ENCODE assay signal across 15 cellular contexts in genomic region chr16:49651226-49651625, GRCh38.
DNase-seq lines count a peak whose midpoint lies in the region; ATAC-seq and TF ChIP-seq lines count a peak whose summit lies in the region.
"Had no signal": no experiment of that assay in that cellular context is flagged by ENCODE, and none has a peak within 500 bp of the region (broad histone marks: within the 10 kb centered on the region; RNA-seq: fewer than 3 reads in every experiment).

No MANE protein-coding gene starts in this region.

- H3K27ac Mint-ChIP-seq in chondrocyte (ENCODE audit: unreplicated experiment) (no peak overlapping the region), mesothelial cell of epicardium (no peak overlapping the region)

- no peak for ATAC-seq in lower lobe of right lung

- TF ChIP-seq CTCF in chondrocyte (IDR thresholded peaks at IDR 0.05) (no peak), lower lobe of right lung (IDR thresholded peaks at IDR 0.05) (no peak), spleen (IDR thresholded peaks at IDR 0.05 in 8 of 11, conservative IDR thresholded peaks at IDR 0.05 in 3 of 11) (no peak), GM10248 (IDR thresholded peaks at IDR 0.05; ENCODE audit: control extremely low read depth, extremely low read depth, low read depth, missing control alignments) (no peak), mesothelial cell of epicardium (IDR thresholded peaks at IDR 0.05; ENCODE audit: unreplicated experiment) (no peak)

- H3K4me3 Mint-ChIP-seq in chondrocyte (ENCODE audit: unreplicated experiment) (no peak overlapping the region), mesothelial cell of epicardium (no peak overlapping the region)
- H3K4me3 Mint-ChIP-seq: CD4-positive, alpha-beta memory T cell had no signal

- H3K27ac ChIP-seq in lower lobe of right lung (no peak overlapping the region), spleen (no peak overlapping the region)

- H3K27me3 ChIP-seq in lower lobe of right lung (ENCODE audit: low read depth) (no peaks in the 10 kb centered on the region), spleen (replicated peaks in 1 of 7) (no peaks in the 10 kb centered on the region)

- H3K4me1 Mint-ChIP-seq in chondrocyte (ENCODE audit: low read depth) (peaks cover 13% of the 10 kb centered on the region), mesothelial cell of epicardium (peaks cover 11% of the 10 kb centered on the region)
- H3K4me1 Mint-ChIP-seq: CD4-positive, alpha-beta memory T cell had no signal

- POLR2A ChIA-PET in GM10248 (lab: Yijun Ruan, JAX), result no interaction called here

- H3K36me3 Mint-ChIP-seq in chondrocyte (ENCODE audit: low read depth) (peaks cover 11% of the 10 kb centered on the region), mesothelial cell of epicardium (peaks cover 16% of the 10 kb centered on the region)

- H3K27me3 Mint-ChIP-seq in chondrocyte (ENCODE audit: low read depth) (no peaks in the 10 kb centered on the region), mesothelial cell of epicardium (ENCODE audit: low read depth) (no peaks in the 10 kb centered on the region)

- intact Hi-C loops in lower lobe of right lung (cut with DNase I), result no loop called here
- intact Hi-C loops in spleen (cut with DNase I; ENCODE audit: low total_unique reads), result no loop called here

- H3K36me3 ChIP-seq in lower lobe of right lung, result no peaks in the 10 kb centered on the region
- no peaks in the 10 kb centered on the region for H3K36me3 ChIP-seq in spleen

- CTCF ChIA-PET in GM10248 (lab: Yijun Ruan, JAX), result no interaction called here

- H3K4me3 ChIP-seq in lower lobe of right lung, result no peak overlapping the region
- H3K4me3 ChIP-seq in spleen, result no peak overlapping the region

- H3K4me1 ChIP-seq in lower lobe of right lung (no peaks in the 10 kb centered on the region), spleen (no peaks in the 10 kb centered on the region)

- WGBS in spleen, 5 donors, result 70 to 79% (median 77%) methylated on average over 4 of the region's 4 CpGs

- DNase-seq in chondrocyte (ENCODE audit: low spot score) (peak; percentile 41), lower lobe of right lung (peak; percentile 21), spleen (peak; percentile 30), GM10248 (ENCODE audit: extremely low spot score) (no peak), mesothelial cell of epicardium (ENCODE audit: low spot score in 2 of 2, unreplicated experiment in 2 of 2) (no peak), NCI-H82 treated with DMSO at 0.1 percent for 48 hours (lab: John Stamatoyannopoulos, UW; ENCODE audit: unreplicated experiment) (no peak)
- DNase-seq: C1 segment of cervical spinal cord; Calu3; CD4-positive, alpha-beta memory T cell; COR-L47; DMS53; DMS79 treated with DMSO at 0.1 percent for 48 hours; GF-D8; GOT3; HCEC 1CT had no signal

- TF ChIP-seq POLR2A in spleen (IDR thresholded peaks at IDR 0.05), result no peak

- H3K9me3 ChIP-seq in lower lobe of right lung (peaks cover 27% of the 10 kb centered on the region), spleen (peaks cover 9 to 40% (median 31%) of the 10 kb centered on the region in 8 donors)

- peaks cover 22% of the 10 kb centered on the region for H3K9me3 Mint-ChIP-seq in chondrocyte (ENCODE audit: low read depth)
- peaks cover 25% of the 10 kb centered on the region for H3K9me3 Mint-ChIP-seq in mesothelial cell of epicardium

Comparison
In these comparisons a context has a peak if more than half of its experiments do, and no peak if none do; other contexts are left out.
1. DNase-seq: peak in chondrocyte (single experiment), lower lobe of right lung (single experiment) and spleen (single experiment); none in GM10248 (single experiment), mesothelial cell of epicardium (0 of 2) and NCI-H82 treated with DMSO at 0.1 percent for 48 hours (single experiment).